In genomic region chr19:5070922-5071321, GRCh38 we compare ENCODE assay signal across 16 cellular contexts.
"Had no signal": no experiment of that assay in that cellular context is flagged by ENCODE, and none has a peak within 500 bp of the region (broad histone marks: within the 10 kb centered on the region; RNA-seq: fewer than 3 reads in every experiment).

No MANE protein-coding gene starts in this region.

- H3K36me3 ChIP-seq: transverse colon had no signal

- H3K4me3 ChIP-seq: body of pancreas, lung, pancreas, transverse colon had no signal

- H3K9me3 Mint-ChIP-seq: activated CD4-positive, alpha-beta T cell treated with anti-CD3 and anti-CD28 coated beads, Interleukin-2, amount 10 ng/mL, durations not matched to agents 7 days and 5 days; activated naive CD8-positive, alpha-beta T cell treated with anti-CD3 and anti-CD28 coated beads, Interleukin-2, amount 10 ng/mL, durations not matched to agents 7 days and 5 days; mesothelial cell of epicardium; stimulated activated naive CD8-positive, alpha-beta T cell treated with anti-CD3 and anti-CD28 coated beads, Interleukin-15, Interleukin-2, amounts not matched to agents 100 ng/mL and 50 ng/mL, for 24 hours had no signal

- H3K27me3 Mint-ChIP-seq: activated CD4-positive, alpha-beta T cell treated with anti-CD3 and anti-CD28 coated beads, Interleukin-2, amount 10 ng/mL, durations not matched to agents 7 days and 5 days; activated naive CD8-positive, alpha-beta T cell treated with anti-CD3 and anti-CD28 coated beads, Interleukin-2, amount 10 ng/mL, durations not matched to agents 7 days and 5 days; stimulated activated naive CD8-positive, alpha-beta T cell treated with anti-CD3 and anti-CD28 coated beads, Interleukin-15, Interleukin-2, amounts not matched to agents 100 ng/mL and 50 ng/mL, for 24 hours had no signal

- H3K4me1 ChIP-seq: pancreas, transverse colon had no signal

- H3K4me3 Mint-ChIP-seq: activated CD4-positive, alpha-beta T cell treated with anti-CD3 and anti-CD28 coated beads, Interleukin-2, amount 10 ng/mL, durations not matched to agents 7 days and 5 days; activated naive CD8-positive, alpha-beta T cell treated with anti-CD3 and anti-CD28 coated beads, Interleukin-2, amount 10 ng/mL, durations not matched to agents 7 days and 5 days; mesothelial cell of epicardium; stimulated activated naive CD8-positive, alpha-beta T cell treated with anti-CD3 and anti-CD28 coated beads, Interleukin-15, Interleukin-2, amounts not matched to agents 100 ng/mL and 50 ng/mL, for 24 hours had no signal

- DNase-seq: activated CD4-positive, alpha-beta T cell treated with anti-CD3 and anti-CD28 coated beads, Interleukin-2, amount 10 ng/mL, durations not matched to agents 7 days and 5 days; activated CD8-positive, alpha-beta memory T cell treated with anti-CD3 and anti-CD28 coated beads for 24 hours; activated naive CD8-positive, alpha-beta T cell treated with anti-CD3 and anti-CD28 coated beads, Interleukin-2, amount 10 ng/mL, durations not matched to agents 7 days and 5 days; amygdala; body of pancreas; erythroblast; foreskin melanocyte; glutamatergic neuron; pancreas; stimulated activated CD4-positive, alpha-beta T cell treated with anti-CD3 and anti-CD28 coated beads, Interleukin-2, amount 100 ng/mL, for 24 hours; T1000; transverse colon had no signal

- ATAC-seq: activated CD4-positive, CD25-positive, alpha-beta regulatory T cell treated with anti-CD3 and anti-CD28 coated beads, Interleukin-2, amount 50 U/mL, for 24 hours; body of pancreas; pancreas had no signal

- H3K27me3 ChIP-seq: body of pancreas, pancreas, transverse colon had no signal

- H3K27ac ChIP-seq: body of pancreas, pancreas, transverse colon had no signal

- H3K27ac Mint-ChIP-seq: activated CD4-positive, alpha-beta T cell treated with anti-CD3 and anti-CD28 coated beads, Interleukin-2, amount 10 ng/mL, durations not matched to agents 7 days and 5 days; activated naive CD8-positive, alpha-beta T cell treated with anti-CD3 and anti-CD28 coated beads, Interleukin-2, amount 10 ng/mL, durations not matched to agents 7 days and 5 days; mesothelial cell of epicardium; stimulated activated naive CD8-positive, alpha-beta T cell treated with anti-CD3 and anti-CD28 coated beads, Interleukin-15, Interleukin-2, amounts not matched to agents 100 ng/mL and 50 ng/mL, for 24 hours had no signal

- H3K9me3 ChIP-seq: body of pancreas, pancreas, transverse colon had no signal
